In genomic region chr1:10941891-10942541, GRCh38 we compare ENCODE assay signal across 8 cellular contexts.
DNase-seq lines count a peak whose midpoint lies in the region; ATAC-seq and TF ChIP-seq lines count a peak whose summit lies in the region.

No MANE protein-coding gene starts in this region.

- H3K9me3 Mint-ChIP-seq in CD4-positive, alpha-beta memory T cell, result no peaks in the 10 kb centered on the region
- H3K9me3 Mint-ChIP-seq in brain, result peaks cover 0 to 5% (median 0%) of the 10 kb centered on the region in 5 experiments

- peaks cover 14 to 42% (median 20%) of the 10 kb centered on the region in 4 donors for H3K4me1 Mint-ChIP-seq in CD4-positive, alpha-beta memory T cell
- peaks cover 65% of the 10 kb centered on the region for H3K4me1 Mint-ChIP-seq in brain

- peaks cover 7 to 25% of the 10 kb centered on the region in 2 donors for H3K27me3 Mint-ChIP-seq in CD4-positive, alpha-beta memory T cell
- H3K27me3 Mint-ChIP-seq in brain, result peaks cover 14% of the 10 kb centered on the region

- peak; percentile 39 to 61 (median 47) for DNase-seq in CD4-positive, alpha-beta memory T cell
- DNase-seq in HFF-Myc (ENCODE audit: extremely low read depth, low read depth), result no peak
- DNase-seq in T-helper 22 cell (ENCODE audit: low read depth), result peak; percentile 10
- DNase-seq in kidney glomerular epithelial cell (lab: John Stamatoyannopoulos, UW), result peak; percentile 38
- peak; percentile 32 to 56 (median 44) for DNase-seq in stimulated activated CD4-positive, alpha-beta T cell treated with anti-CD3 and anti-CD28 coated beads, TNF-alpha, amount 100 ng/mL, for 4 hours (ENCODE audit: low read depth in 3 of 3)

- H3K36me3 Mint-ChIP-seq in CD4-positive, alpha-beta memory T cell, result no peaks in the 10 kb centered on the region
- H3K36me3 Mint-ChIP-seq in brain, result no peaks in the 10 kb centered on the region

- ATAC-seq in GM21526 (IDR thresholded peaks at IDR 0.05; ENCODE audit: low FRiP score, unreplicated experiment), result no peak
- no peak for ATAC-seq in GM19455 (IDR thresholded peaks at IDR 0.05; ENCODE audit: unreplicated experiment)

- TF ChIP-seq CTCF in HFF-Myc (IDR thresholded peaks at IDR 0.05; ENCODE audit: low read depth, low read length, missing control alignments) (peak; percentile 95), brain (conservative IDR thresholded peaks at IDR 0.05) (peak; percentile 91 to 98)

- peak overlapping the region in 1 of 8 donors; percentile 59 for H3K4me3 Mint-ChIP-seq in CD4-positive, alpha-beta memory T cell
- peak overlapping the region in 3 of 5 experiments; percentile 34 to 58 (median 39) for H3K4me3 Mint-ChIP-seq in brain

- POLR2A ChIA-PET in CD4-positive, alpha-beta memory T cell (lab: Charles Lee; ENCODE audit: partially characterized antibody), result no interaction called here

- intact Hi-C loops in CD4-positive, alpha-beta memory T cell (cut with micrococcal nuclease), result loop anchor here (1.0 to 2.0 kb wide), 4 partner anchors 75 to 447 kb away; no protein-coding TSS in a partner anchor

- H3K36me3 ChIP-seq in CD4-positive, alpha-beta memory T cell (ENCODE audit: insufficient read depth, low read length), result no peaks in the 10 kb centered on the region

- no peaks in the 10 kb centered on the region for H3K27me3 ChIP-seq in CD4-positive, alpha-beta memory T cell (ENCODE audit: insufficient read depth, low read length)

- H3K9me3 ChIP-seq in CD4-positive, alpha-beta memory T cell (ENCODE audit: control insufficient read depth in 1 of 2, low read length in 2 of 2), result no peaks in the 10 kb centered on the region

- no peak overlapping the region for H3K27ac ChIP-seq in CD4-positive, alpha-beta memory T cell (ENCODE audit: low read depth, low read length)

- peaks cover 29% of the 10 kb centered on the region for H3K4me1 ChIP-seq in CD4-positive, alpha-beta memory T cell (ENCODE audit: insufficient read depth, low read length)

- CTCF ChIA-PET in CD4-positive, alpha-beta memory T cell (lab: Charles Lee; ENCODE audit: partially characterized antibody), result interaction anchor here (0.6 to 1.4 kb wide), 11 partner anchors 13 to 532 kb away, joined by 3 to 7 read pairs (median 3); no protein-coding TSS in a partner anchor

- H3K4me3 ChIP-seq in CD4-positive, alpha-beta memory T cell (ENCODE audit: low read length in 2 of 2), result no peak overlapping the region
- H3K4me3 ChIP-seq in HFF-Myc (replicated peaks; ENCODE audit: low read depth, low read length), result no peak overlapping the region

- no peak overlapping the region for H3K27ac Mint-ChIP-seq in CD4-positive, alpha-beta memory T cell
- H3K27ac Mint-ChIP-seq in brain, result peak overlapping the region in 1 of 5 experiments; percentile 12
